Comparison of ENCODE assay signal across 8 cellular contexts in the genomic region with DNA sequence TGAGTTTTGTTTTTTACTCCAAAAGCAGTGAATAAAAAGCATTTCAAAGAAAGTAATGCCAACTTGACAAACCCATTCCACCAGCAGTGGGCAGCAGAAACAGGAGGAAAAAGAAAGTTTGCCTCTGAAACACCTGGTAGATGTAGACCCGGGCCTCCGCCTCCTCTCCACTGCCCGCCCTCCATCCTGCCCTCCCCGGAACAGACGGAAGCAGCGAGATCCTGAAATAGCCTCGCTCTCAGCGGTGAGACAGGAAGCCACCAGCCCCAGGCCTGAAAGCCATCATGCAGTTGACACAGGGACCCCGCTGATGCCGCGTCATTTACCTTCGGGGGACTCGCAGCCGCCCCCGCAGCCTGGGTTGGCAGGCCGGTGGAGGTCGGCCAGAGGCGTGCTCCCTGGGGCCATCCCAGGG.
A peak's percentile ranks its signal among the peaks of the same experiment; 100 is the strongest.
DNase-seq lines count a peak whose midpoint lies in the region; ATAC-seq and TF ChIP-seq lines count a peak whose summit lies in the region.

No MANE protein-coding gene starts in this region.

- peak; percentile 95 for ATAC-seq in HG02981 (IDR thresholded peaks at IDR 0.05; ENCODE audit: unreplicated experiment)
- peak; percentile 99 for ATAC-seq in naive thymus-derived CD8-positive, alpha-beta T cell

- H3K27ac ChIP-seq in transverse colon = no peak overlapping the region

- TF ChIP-seq CTCF in transverse colon (IDR thresholded peaks at IDR 0.05) = peak in 2 of 5 experiments; percentile 9 to 21

- intact Hi-C loops in transverse colon (cut with DNase I; ENCODE audit: low total_unique reads) = no loop called here

- H3K27me3 ChIP-seq in adipocyte (replicated peaks; ENCODE audit: control insufficient read depth, insufficient read depth, low read length) (peaks cover 75% of the 10 kb centered on the region), transverse colon (peaks cover 8% of the 10 kb centered on the region)

- no peaks in the 10 kb centered on the region for H3K27me3 Mint-ChIP-seq in naive thymus-derived CD8-positive, alpha-beta T cell

- H3K4me3 ChIP-seq in adipocyte (ENCODE audit: low read length) (no peak overlapping the region), transverse colon (peak overlapping the region in 1 of 4 donors; percentile 20)

- no peaks in the 10 kb centered on the region for H3K9me3 Mint-ChIP-seq in naive thymus-derived CD8-positive, alpha-beta T cell

- H3K9me3 ChIP-seq in adipocyte (ENCODE audit: control insufficient read depth, low read length) (no peaks in the 10 kb centered on the region), transverse colon (no peaks in the 10 kb centered on the region)

- POLR2A ChIA-PET in naive thymus-derived CD8-positive, alpha-beta T cell (lab: Charles Lee) = no interaction called here

- H3K4me1 ChIP-seq in adipocyte (ENCODE audit: control insufficient read depth, insufficient read depth, low read length) (no peaks in the 10 kb centered on the region), transverse colon (no peaks in the 10 kb centered on the region)

- H3K27ac Mint-ChIP-seq in naive thymus-derived CD8-positive, alpha-beta T cell = peak overlapping the region; percentile 83 to 95 (median 91)

- H3K4me3 Mint-ChIP-seq in naive thymus-derived CD8-positive, alpha-beta T cell = peak overlapping the region; percentile 61 to 83 (median 70)

- no peak for TF ChIP-seq EP300 in transverse colon (IDR thresholded peaks at IDR 0.05; ENCODE audit: low read depth)

- TF ChIP-seq POLR2A in transverse colon (IDR thresholded peaks at IDR 0.05) (no peak), erythroblast (IDR thresholded peaks at IDR 0.05; ENCODE audit: low read length) (no peak)

- peaks cover 16 to 35% (median 28%) of the 10 kb centered on the region in 4 donors for H3K4me1 Mint-ChIP-seq in naive thymus-derived CD8-positive, alpha-beta T cell

- DNase-seq in NCI-H510A treated with DMSO at 0.1 percent for 48 hours (lab: John Stamatoyannopoulos, UW) = peak; percentile 2
- DNase-seq in NCI-H510A (lab: John Stamatoyannopoulos, UW) = no peak
- DNase-seq in SK-MEL-5 (ENCODE audit: low read depth, low spot score) = peak; percentile 9
- peak; percentile 19 for DNase-seq in adipocyte (ENCODE audit: low read depth)
- DNase-seq in naive thymus-derived CD8-positive, alpha-beta T cell = peak; percentile 48 to 90 (median 72)
- peak; percentile 76 for DNase-seq in transverse colon
- DNase-seq in erythroblast (lab: John Stamatoyannopoulos, UW) = no peak

- no peak overlapping the region for H3K9ac ChIP-seq in adipocyte (ENCODE audit: low read length)

- WGBS in transverse colon (ENCODE audit: low coverage in 1 of 2), 2 donors = 22 to 47% methylated on average over 4 to 18 of the region's 18 CpGs

- H3K36me3 ChIP-seq in adipocyte (ENCODE audit: control insufficient read depth, insufficient read depth, low read length, severe bottlenecking) (no peaks in the 10 kb centered on the region), transverse colon (no peaks in the 10 kb centered on the region)

- no peaks in the 10 kb centered on the region for H3K36me3 Mint-ChIP-seq in naive thymus-derived CD8-positive, alpha-beta T cell

- in situ Hi-C loops in SK-MEL-5 (cut with HindIII; ENCODE audit: low pct_unique_long_range_greater_than_20kb, low sequenced_read_pairs) = no loop called here
- in situ Hi-C loops in transverse colon (cut with MboI; ENCODE audit: low pct_ligation_motif_present in 1 of 4, low pct_unique_long_range_greater_than_20kb in 1 of 4, low sequenced_read_pairs in 3 of 4) = no loop called here

Comparison
In these comparisons a context has a peak if more than half of its experiments do, and no peak if none do; other contexts are left out.
1. DNase-seq: peak in NCI-H510A treated with DMSO at 0.1 percent for 48 hours (single experiment), SK-MEL-5 (single experiment), adipocyte (single experiment), naive thymus-derived CD8-positive, alpha-beta T cell (10 of 10) and transverse colon (single experiment); none in NCI-H510A (single experiment) and erythroblast (0 of 2).